Comparison of ENCODE assay signal across 13 cellular contexts in genomic region chr9:23829580-23830458, GRCh38.
DNase-seq lines count a peak whose midpoint lies in the region; TF ChIP-seq lines count a peak whose summit lies in the region.
"Had no signal": no experiment of that assay in that cellular context is flagged by ENCODE, and none has a peak within 500 bp of the region (broad histone marks: within the 10 kb centered on the region; RNA-seq: fewer than 3 reads in every experiment).

No MANE protein-coding gene starts in this region.

- no peak for TF ChIP-seq CTCF in VCaP (conservative IDR thresholded peaks at IDR 0.05)

- H3K4me3 ChIP-seq in iPS DF 6.9 (ENCODE audit: low read length) (peak overlapping the region; percentile 23; the same call in 1 of the 2 replicates), skeletal muscle cell (ENCODE audit: low read depth, low read length) (peak overlapping the region; percentile 27)
- H3K4me3 ChIP-seq: stomach had no signal

- WGBS in iPS DF 6.9 (ENCODE audit: insufficient coverage, insufficient read length), result no CpG with 5 or more reads among the region's 21 CpGs

- no peaks in the 10 kb centered on the region for H3K36me3 ChIP-seq in iPS DF 6.9 (ENCODE audit: control insufficient read depth, insufficient read depth, low read length)
- H3K36me3 ChIP-seq: stomach had no signal

- DNase-seq in DMS 273 (lab: John Stamatoyannopoulos, UW; ENCODE audit: unreplicated experiment), result peak; percentile 16
- DNase-seq in DMS 273 treated with DMSO at 0.1 percent for 48 hours (lab: John Stamatoyannopoulos, UW), result no peak
- DNase-seq in iPS DF 6.9 (ENCODE audit: low read depth, low spot score), result no peak
- DNase-seq in skeletal muscle cell (ENCODE audit: low read depth), result no peak
- DNase-seq in NCI-H1417 treated with DMSO at 0.1 percent for 48 hours (lab: John Stamatoyannopoulos, UW), result no peak
- DNase-seq in GOT3 (lab: John Stamatoyannopoulos, UW), result no peak
- DNase-seq in putamen (ENCODE audit: low spot score), result no peak
- DNase-seq: activated T-cell treated with anti-CD3 and anti-CD28 coated beads, Interleukin-2, amount 50 U/mL, for 24 hours; MV-4-11; natural killer cell; stomach had no signal

- H3K4me1 ChIP-seq in iPS DF 6.9 (ENCODE audit: control insufficient read depth, insufficient read depth, low read length), result peaks cover 1% of the 10 kb centered on the region; the same call in 1 of the 2 replicates

- no peaks in the 10 kb centered on the region for H3K9me3 ChIP-seq in iPS DF 6.9 (ENCODE audit: control insufficient read depth, insufficient read depth, low read length)

- peak overlapping the region; percentile 24; the same call in 1 of the 2 replicates for H3K27ac ChIP-seq in VCaP
- H3K27ac ChIP-seq in iPS DF 6.9 (ENCODE audit: low read length), result no peak overlapping the region
- H3K27ac ChIP-seq: 22Rv1, stomach had no signal

- H3K27me3 ChIP-seq in iPS DF 6.9 (ENCODE audit: control insufficient read depth, insufficient read depth, low read length), result peaks cover 13% of the 10 kb centered on the region
